8 cellular contexts compared by ENCODE assay signal in the genomic region with DNA sequence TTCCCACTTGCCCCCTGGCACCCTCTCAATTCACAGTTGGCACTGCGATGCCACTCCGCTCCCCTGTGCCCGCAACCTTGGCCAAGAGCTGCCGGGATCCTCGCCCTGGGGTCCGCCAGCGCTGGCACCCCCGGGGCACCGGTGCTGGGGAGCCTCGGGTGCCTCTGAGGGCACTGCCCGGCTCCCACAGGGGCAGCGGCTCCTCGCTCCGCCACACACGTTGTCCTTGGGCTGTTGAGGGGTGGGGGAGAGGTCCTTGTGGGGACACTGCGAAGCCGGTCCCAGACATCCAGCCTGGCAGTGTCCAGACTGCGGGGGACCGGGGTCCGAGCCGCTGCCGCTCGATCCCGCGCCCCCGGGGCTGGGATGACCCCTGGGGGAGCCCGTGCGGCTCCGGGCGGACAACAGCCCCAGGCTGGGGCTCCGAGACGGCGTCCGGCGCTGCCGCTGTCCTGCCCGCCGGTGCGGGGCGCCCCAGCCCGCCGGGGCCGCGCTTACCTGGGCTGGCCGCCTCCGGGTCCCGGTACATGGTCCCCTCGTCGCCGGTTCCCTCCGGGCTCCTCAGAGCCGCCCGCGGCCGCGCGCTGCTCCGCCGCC. TPM values are rescaled to one million over a fixed set of nuclear protein-coding genes. Genes with fewer than 3 reads are reported as not detected.
DNase-seq lines count a peak whose midpoint lies in the region; ATAC-seq, FAIRE-seq and TF ChIP-seq lines count a peak whose summit lies in the region.

No MANE protein-coding gene starts in this region.

- H3K4me1 Mint-ChIP-seq in Calu3 (ENCODE audit: low read depth, unreplicated experiment), result peaks cover 12% of the 10 kb centered on the region
- peaks cover 23% of the 10 kb centered on the region for H3K4me1 Mint-ChIP-seq in endothelial cell (ENCODE audit: unreplicated experiment)

- intact Hi-C loops in Calu3 (cut with micrococcal nuclease; ENCODE audit: unreplicated experiment), result no loop called here
- intact Hi-C loops in pancreas (cut with DNase I), result no loop called here

- H3K27me3 ChIP-seq in pancreas, result no peaks in the 10 kb centered on the region

- H3K36me3 Mint-ChIP-seq in Calu3 (ENCODE audit: insufficient read depth, unreplicated experiment) (peaks cover 26% of the 10 kb centered on the region), endothelial cell (ENCODE audit: low read depth, unreplicated experiment) (peaks cover 9% of the 10 kb centered on the region)

- ATAC-seq in HG03460 (IDR thresholded peaks at IDR 0.05; ENCODE audit: unreplicated experiment) (peak; percentile 5), pancreas (peak in 2 of 4 donors; percentile 4 to 8), HG03108 (IDR thresholded peaks at IDR 0.05; ENCODE audit: unreplicated experiment) (no peak)

- DNase-seq in Calu3 (peak; percentile 49), endothelial cell (ENCODE audit: low spot score) (peak; percentile 34), pancreas (peak in 5 of 6 donors; percentile 27 to 80 (median 57)), SK-N-DZ (ENCODE audit: low spot score) (no peak), NCI-H82 (lab: John Stamatoyannopoulos, UW) (no peak)
- no peak for DNase-seq in activated CD8-positive, alpha-beta memory T cell treated with anti-CD3 and anti-CD28 coated beads, Interleukin-2, amount 50 U/mL, for 48 hours

- TF ChIP-seq CTCF in Calu3 (IDR thresholded peaks at IDR 0.05; ENCODE audit: unreplicated experiment) (no peak), endothelial cell (IDR thresholded peaks at IDR 0.05; ENCODE audit: unreplicated experiment) (peak; percentile 9), pancreas (IDR thresholded peaks at IDR 0.05) (no peak)

- no TSS peak for BruUV-seq in Calu3 (replicated peaks; lab: Mats Ljungman, UMichigan)

- H3K27me3 Mint-ChIP-seq in Calu3 (ENCODE audit: unreplicated experiment), result peaks cover 58% of the 10 kb centered on the region
- peaks cover 8% of the 10 kb centered on the region for H3K27me3 Mint-ChIP-seq in endothelial cell (ENCODE audit: unreplicated experiment)

- H3K4me3 ChIP-seq in pancreas, result peak overlapping the region; percentile 15 to 57 (median 47)

- FAIRE-seq in pancreas (lab: Jason Lieb, UNC), result no peak

- no peak overlapping the region for H3K27ac Mint-ChIP-seq in Calu3 (ENCODE audit: unreplicated experiment)
- H3K27ac Mint-ChIP-seq in endothelial cell (ENCODE audit: unreplicated experiment), result no peak overlapping the region

- CTCF ChIA-PET in Calu3 (lab: Charles Lee), result no interaction called here

- H3K9me3 ChIP-seq in pancreas, result no peaks in the 10 kb centered on the region

- 1 to 2% methylated on average over 46 to 59 of the region's 59 CpGs for WGBS in pancreas, 2 donors

- no peaks in the 10 kb centered on the region for H3K36me3 ChIP-seq in pancreas

- H3K4me1 ChIP-seq in pancreas, result peaks cover 0 to 6% (median 0%) of the 10 kb centered on the region in 3 donors

- H3K9me3 Mint-ChIP-seq in Calu3 (ENCODE audit: low read depth, unreplicated experiment) (no peaks in the 10 kb centered on the region), endothelial cell (ENCODE audit: unreplicated experiment) (no peaks in the 10 kb centered on the region)

- H3K4me3 Mint-ChIP-seq in Calu3 (ENCODE audit: low read depth, unreplicated experiment) (peak overlapping the region; percentile 70), endothelial cell (ENCODE audit: unreplicated experiment) (peak overlapping the region; percentile 86)

- H3K27ac ChIP-seq in pancreas, result peak overlapping the region in 1 of 4 donors; percentile 8

RNA-seq across cellular contexts. Expression of gene SYT7, which starts 0.5 kb away (rescaled TPM):
- total RNA-seq in Calu3 (2022), result 4.4 and 6.3 TPM in 2 replicates
- 9.7 TPM for total RNA-seq in endothelial cell (ENCODE audit: unreplicated experiment)
- total RNA-seq in pancreas, result 10 to 100 TPM in 3 of 6 donors, 1 to 10 TPM in 3; 4.3 to 17.9 (median 8.7) TPM
- 10 to 100 TPM; 21.0 to 59.4 TPM for polyA plus RNA-seq in pancreas
- polyA plus RNA-seq in SK-N-DZ (2014; cell fraction: cytosol; rRNA removed), result 4.7 and 7.4 TPM in 2 replicates
- polyA plus RNA-seq in SK-N-DZ (2014; cell fraction: nucleus; rRNA removed), result 6.4 and 8.0 TPM in 2 replicates

Comparison
In these comparisons a context has a peak if more than half of its experiments do, and no peak if none do; other contexts are left out.
1. DNase-seq: peak in Calu3 (single experiment), endothelial cell (single experiment) and pancreas (5 of 6); none in SK-N-DZ (single experiment), activated CD8-positive, alpha-beta memory T cell treated with anti-CD3 and anti-CD28 coated beads, Interleukin-2, amount 50 U/mL, for 48 hours (single experiment) and NCI-H82 (single experiment).